1 cellular context compared by ENCODE assay signal in genomic region chr9:107190031-107190935, GRCh38.
A peak's percentile ranks its signal among the peaks of the same experiment; 100 is the strongest.
TF ChIP-seq lines count a peak whose summit lies in the region.

No MANE protein-coding gene starts in this region.

TF ChIP-seq in GM12878, 131 proteins besides CTCF, POLR2A, EP300 and RAD21 (continued from another document):
- TF ChIP-seq ATF3 (IDR thresholded peaks at IDR 0.05; ENCODE audit: borderline replicate concordance, extremely low read depth, low read depth, low read length) (no peak), BCL3 (IDR thresholded peaks at IDR 0.05; ENCODE audit: borderline replicate concordance, insufficient read depth, low read depth, low read length, poor library complexity, severe bottlenecking) (no peak), BMI1 (IDR thresholded peaks at IDR 0.05; ENCODE audit: borderline replicate concordance) (no peak), MTA2 (IDR thresholded peaks at IDR 0.05; ENCODE audit: low read depth) (peak; percentile 88), MEF2B (IDR thresholded peaks at IDR 0.05; ENCODE audit: partially characterized antibody, poor library complexity, severe bottlenecking) (peak; percentile 37), IKZF1 (conservative IDR thresholded peaks at IDR 0.05) (peak; percentile 28; the same call in 1 of the 2 replicates)
